In genomic region chr16:88331989-88332920, GRCh38 we compare ENCODE assay signal across 9 cellular contexts.
DNase-seq lines count a peak whose midpoint lies in the region; ATAC-seq lines count a peak whose summit lies in the region.
"Had no signal": no experiment of that assay in that cellular context is flagged by ENCODE, and none has a peak within 500 bp of the region (broad histone marks: within the 10 kb centered on the region; RNA-seq: fewer than 3 reads in every experiment).

No MANE protein-coding gene starts in this region.

- peaks cover 6 to 9% of the 10 kb centered on the region in 2 donors for H3K4me1 Mint-ChIP-seq in stimulated activated naive B cell treated with anti-CD40 and anti-IgM and Interleukin-4, amounts not matched to agents 10 μg/mL and 1 μg/mL and 100 μg/mL, for 72 hours

- H3K4me3 Mint-ChIP-seq in stimulated activated naive B cell treated with anti-CD40 and anti-IgM and Interleukin-4, amounts not matched to agents 10 μg/mL and 1 μg/mL and 100 μg/mL, for 72 hours = no peak overlapping the region

- peaks cover 16 to 17% of the 10 kb centered on the region in 2 donors for H3K27me3 Mint-ChIP-seq in stimulated activated naive B cell treated with anti-CD40 and anti-IgM and Interleukin-4, amounts not matched to agents 10 μg/mL and 1 μg/mL and 100 μg/mL, for 72 hours

- H3K27ac Mint-ChIP-seq in stimulated activated naive B cell treated with anti-CD40 and anti-IgM and Interleukin-4, amounts not matched to agents 10 μg/mL and 1 μg/mL and 100 μg/mL, for 72 hours = no peak overlapping the region

- H3K36me3 Mint-ChIP-seq in stimulated activated naive B cell treated with anti-CD40 and anti-IgM and Interleukin-4, amounts not matched to agents 10 μg/mL and 1 μg/mL and 100 μg/mL, for 72 hours = peaks cover 0 to 4% of the 10 kb centered on the region in 2 donors

- H3K9me3 Mint-ChIP-seq in stimulated activated naive B cell treated with anti-CD40 and anti-IgM and Interleukin-4, amounts not matched to agents 10 μg/mL and 1 μg/mL and 100 μg/mL, for 72 hours = peaks cover 0 to 7% of the 10 kb centered on the region in 2 donors

- H3K27ac ChIP-seq in epithelial cell of prostate = peak overlapping the region; percentile 88

- DNase-seq in AG20443 (ENCODE audit: low spot score) (peak; percentile 95), NCI-H69 (lab: John Stamatoyannopoulos, UW) (peak; percentile 0), epithelial cell of prostate (ENCODE audit: low read depth, low spot score) (peak; percentile 90), non-pigmented ciliary epithelial cell (ENCODE audit: low read depth) (peak; percentile 99), NCI-H748 (lab: John Stamatoyannopoulos, UW; ENCODE audit: unreplicated experiment) (no peak)
- no peak for DNase-seq in stimulated activated naive B cell treated with anti-CD40 and anti-IgM and Interleukin-4, amounts not matched to agents 10 μg/mL and 1 μg/mL and 100 μg/mL, for 72 hours
- DNase-seq: NCI-H446 had no signal

- ATAC-seq in stimulated activated naive B cell treated with anti-CD40 and anti-IgM and Interleukin-4, amounts not matched to agents 10 μg/mL and 1 μg/mL and 100 μg/mL, for 72 hours (replicated peaks) = no peak
- ATAC-seq in GM19467 (IDR thresholded peaks at IDR 0.05; ENCODE audit: unreplicated experiment) (no peak), HG03175 (IDR thresholded peaks at IDR 0.05; ENCODE audit: unreplicated experiment) (no peak)

Comparison
In these comparisons a context has a peak if more than half of its experiments do, and no peak if none do; other contexts are left out.
1. DNase-seq: peak in AG20443 (single experiment), NCI-H69 (single experiment), epithelial cell of prostate (single experiment) and non-pigmented ciliary epithelial cell (single experiment); none in stimulated activated naive B cell treated with anti-CD40 and anti-IgM and Interleukin-4, amounts not matched to agents 10 μg/mL and 1 μg/mL and 100 μg/mL, for 72 hours (single experiment) and NCI-H748 (single experiment).